In the genomic region with DNA sequence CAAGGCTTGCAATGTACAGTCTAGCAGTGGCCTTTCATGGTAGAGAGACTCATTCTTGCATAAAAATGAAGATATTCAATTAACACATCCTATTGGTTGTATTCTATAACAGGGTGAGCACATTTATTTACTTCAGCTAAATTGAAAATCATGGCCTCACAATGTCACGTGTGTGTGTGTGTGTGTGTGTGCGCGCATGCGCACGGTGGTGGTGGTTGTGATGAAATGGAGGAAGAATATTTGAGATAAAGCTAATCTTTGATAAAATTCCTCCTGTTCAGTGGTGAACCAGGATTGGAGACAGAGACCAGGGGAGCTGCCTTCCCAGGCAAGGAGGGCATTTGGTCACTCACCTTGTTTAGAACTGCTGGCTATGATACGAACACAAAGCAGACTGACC, we compare ENCODE assay signal across 34 cellular contexts.
"Had no signal": no experiment of that assay in that cellular context is flagged by ENCODE, and none has a peak within 500 bp of the region (broad histone marks: within the 10 kb centered on the region; RNA-seq: fewer than 3 reads in every experiment).

No MANE protein-coding gene starts in this region.

- DNase-seq: Karpas-422, Kasumi-1, MG63, MM.1S, MV-4-11, NCI-H1048, NCI-H1092 treated with DMSO at 0.1 percent for 48 hours, NCI-H1105, NCI-H1105 treated with DMSO at 0.1 percent for 48 hours, NCI-H1417, NCI-H1417 treated with DMSO at 0.1 percent for 48 hours, NCI-H1436, NCI-H1436 treated with DMSO at 0.1 percent for 48 hours, NCI-H146, NCI-H1694, NCI-H1694 treated with DMSO at 0.1 percent for 48 hours, NCI-H187, NCI-H187 treated with DMSO at 0.1 percent for 48 hours, NCI-H1930, NCI-H2029, NCI-H2029 treated with DMSO at 0.1 percent for 48 hours, NCI-H2081, NCI-H2081 treated with DMSO at 0.1 percent for 48 hours, NCI-H2107, NCI-H2171, NCI-H2171 treated with DMSO at 0.1 percent for 48 hours, NCI-H2227 treated with DMSO at 0.1 percent for 48 hours, NCI-H226, NCI-H345, NCI-H446, NCI-H446 treated with DMSO at 0.1 percent for 48 hours, NCI-H510A, NCI-H510A treated with DMSO at 0.1 percent for 48 hours, NCI-H524 had no signal

- H3K4me3 ChIP-seq: MG63 had no signal

- H3K27me3 ChIP-seq: MG63 had no signal

- H3K9me3 ChIP-seq: MG63 had no signal

- H3K36me3 ChIP-seq: MG63 had no signal
